In the genomic region with DNA sequence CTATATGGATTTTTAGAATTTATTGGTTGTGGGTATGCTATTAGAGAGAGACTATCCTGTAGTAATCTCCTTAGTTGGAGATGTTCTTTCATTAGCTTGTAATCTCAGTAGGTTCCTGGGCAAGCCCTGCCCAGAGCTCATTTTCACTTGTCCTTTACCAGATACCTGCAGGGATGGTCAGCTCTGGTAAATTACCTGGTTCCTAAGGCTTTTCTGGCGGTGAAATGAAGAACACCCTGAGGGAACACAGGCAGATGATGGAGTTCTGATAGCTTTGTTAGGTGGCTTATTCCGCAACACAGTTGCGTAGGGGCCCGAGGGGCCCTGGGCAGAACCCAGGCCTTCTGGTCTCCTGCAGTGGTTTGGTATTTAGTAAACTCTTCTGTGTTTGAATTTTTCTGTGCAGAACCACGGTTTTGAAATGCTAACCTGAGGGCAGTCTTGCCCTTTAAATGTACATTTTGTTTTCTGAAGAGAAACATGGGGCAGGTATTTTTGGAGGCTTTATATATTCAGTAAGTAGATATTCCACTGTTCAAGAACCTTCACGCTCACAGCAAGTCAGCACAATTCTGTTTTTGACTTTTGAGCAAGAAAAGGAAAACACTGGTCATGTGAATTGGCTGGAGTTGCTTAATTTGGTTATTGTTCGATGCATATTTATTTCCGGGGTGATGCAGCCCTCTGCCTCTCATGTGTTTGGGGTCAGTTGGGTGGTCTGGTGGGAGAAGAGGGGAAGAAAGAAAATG, we compare ENCODE assay signal across 9 cellular contexts. TPM values are rescaled to one million over a fixed set of nuclear protein-coding genes. Genes with fewer than 3 reads are reported as not detected.
DNase-seq lines count a peak whose midpoint lies in the region; ATAC-seq and TF ChIP-seq lines count a peak whose summit lies in the region.
"Had no signal": no experiment of that assay in that cellular context is flagged by ENCODE, and none has a peak within 500 bp of the region (broad histone marks: within the 10 kb centered on the region; RNA-seq: fewer than 3 reads in every experiment).

No MANE protein-coding gene starts in this region.

- H3K27me3 ChIP-seq in CD4-positive, CD25-positive, alpha-beta regulatory T cell (ENCODE audit: control insufficient read depth, insufficient read depth, low read length) = no peaks in the 10 kb centered on the region

- H3K27me3 Mint-ChIP-seq in CD4-positive, CD25-positive, alpha-beta regulatory T cell = peaks cover 37% of the 10 kb centered on the region
- peaks cover 6 to 63% (median 25%) of the 10 kb centered on the region in 5 donors for H3K27me3 Mint-ChIP-seq in naive thymus-derived CD8-positive, alpha-beta T cell

- H3K9me3 ChIP-seq in CD4-positive, CD25-positive, alpha-beta regulatory T cell (ENCODE audit: control insufficient read depth in 2 of 2, low read length in 2 of 2) = no peaks in the 10 kb centered on the region
- H3K9me3 ChIP-seq: Caco-2 had no signal

- H3K36me3 Mint-ChIP-seq in CD4-positive, CD25-positive, alpha-beta regulatory T cell = peaks cover 5% of the 10 kb centered on the region
- H3K36me3 Mint-ChIP-seq in naive thymus-derived CD8-positive, alpha-beta T cell = no peaks in the 10 kb centered on the region

- H3K4me1 Mint-ChIP-seq in CD4-positive, CD25-positive, alpha-beta regulatory T cell = peaks cover 0 to 18% (median 12%) of the 10 kb centered on the region in 4 donors
- H3K4me1 Mint-ChIP-seq in naive thymus-derived CD8-positive, alpha-beta T cell = peaks cover 7 to 22% (median 9%) of the 10 kb centered on the region in 4 donors

- H3K4me3 Mint-ChIP-seq in CD4-positive, CD25-positive, alpha-beta regulatory T cell = peak overlapping the region in 2 of 4 donors; percentile 7 to 21
- H3K4me3 Mint-ChIP-seq in naive thymus-derived CD8-positive, alpha-beta T cell = peak overlapping the region in 6 of 10 donors; percentile 0 to 39 (median 16)

- POLR2A ChIA-PET in naive thymus-derived CD8-positive, alpha-beta T cell (lab: Charles Lee) = no interaction called here

- H3K36me3 ChIP-seq in CD4-positive, CD25-positive, alpha-beta regulatory T cell (ENCODE audit: control insufficient read depth, insufficient read depth, low read length) = no peaks in the 10 kb centered on the region

- TF ChIP-seq CTCF in choroid plexus epithelial cell (conservative IDR thresholded peaks at IDR 0.05; ENCODE audit: low read depth, low read length) = no peak

- peak overlapping the region in 2 of 3 donors; percentile 42 to 44 for H3K27ac Mint-ChIP-seq in CD4-positive, CD25-positive, alpha-beta regulatory T cell
- peak overlapping the region in 2 of 10 donors; percentile 16 to 51 for H3K27ac Mint-ChIP-seq in naive thymus-derived CD8-positive, alpha-beta T cell

- no peak overlapping the region for H3K27ac ChIP-seq in CD4-positive, CD25-positive, alpha-beta regulatory T cell (ENCODE audit: insufficient read depth, low read length, poor library complexity, severe bottlenecking)

- no peak for DNase-seq in CD4-positive, CD25-positive, alpha-beta regulatory T cell
- DNase-seq in choroid plexus epithelial cell (ENCODE audit: low read depth) (peak; percentile 65), NCI-H2107 (lab: John Stamatoyannopoulos, UW) (no peak), COR-L47 (lab: John Stamatoyannopoulos, UW) (no peak)
- no peak for DNase-seq in naive thymus-derived CD8-positive, alpha-beta T cell
- DNase-seq: Caco-2 had no signal

- ATAC-seq in CD4-positive, CD25-positive, alpha-beta regulatory T cell (ENCODE audit: low read depth in 2 of 2) = no peak
- peak; percentile 33 for ATAC-seq in HG03066 (IDR thresholded peaks at IDR 0.05; ENCODE audit: low read depth, unreplicated experiment)
- no peak for ATAC-seq in naive thymus-derived CD8-positive, alpha-beta T cell
- no peak for ATAC-seq in GM18519 (IDR thresholded peaks at IDR 0.05; ENCODE audit: low FRiP score, unreplicated experiment)
- ATAC-seq in GM19455 (IDR thresholded peaks at IDR 0.05; ENCODE audit: unreplicated experiment) = no peak

- peaks cover 0 to 1% (median 0%) of the 10 kb centered on the region in 7 donors for H3K9me3 Mint-ChIP-seq in CD4-positive, CD25-positive, alpha-beta regulatory T cell
- no peaks in the 10 kb centered on the region for H3K9me3 Mint-ChIP-seq in naive thymus-derived CD8-positive, alpha-beta T cell

- H3K4me3 ChIP-seq in CD4-positive, CD25-positive, alpha-beta regulatory T cell (ENCODE audit: low read depth, low read length) = no peak overlapping the region
- peak overlapping the region; percentile 34 for H3K4me3 ChIP-seq in choroid plexus epithelial cell (ENCODE audit: low read depth, low read length)

- peaks cover 6% of the 10 kb centered on the region for H3K4me1 ChIP-seq in CD4-positive, CD25-positive, alpha-beta regulatory T cell (ENCODE audit: control insufficient read depth, insufficient read depth, low read length, poor library complexity, severe bottlenecking)
- H3K4me1 ChIP-seq: Caco-2 had no signal

RNA-seq across cellular contexts. Expression of a gene that starts 22.4 kb away (rescaled TPM):
- total RNA-seq in CD4-positive, CD25-positive, alpha-beta regulatory T cell = 15.8 TPM
- polyA plus RNA-seq in CD4-positive, CD25-positive, alpha-beta regulatory T cell = 1 to 10 TPM in 3 of 4 donors, under 1 TPM in 1; 0.64 to 1.6 (median 1.6) TPM
- total RNA-seq in naive thymus-derived CD8-positive, alpha-beta T cell = 1 to 10 TPM; 6.6 to 7.8 TPM
- polyA plus RNA-seq in naive thymus-derived CD8-positive, alpha-beta T cell = under 1 TPM in 2 of 3 donors, not detected in 1; 0.07 to 0.98 TPM
